Comparison of ENCODE assay signal across 22 cellular contexts in genomic region chr2:2422621-2423020, GRCh38.
DNase-seq lines count a peak whose midpoint lies in the region; ATAC-seq, FAIRE-seq and TF ChIP-seq lines count a peak whose summit lies in the region.
"Had no signal": no experiment of that assay in that cellular context is flagged by ENCODE, and none has a peak within 500 bp of the region (broad histone marks: within the 10 kb centered on the region; RNA-seq: fewer than 3 reads in every experiment).

No MANE protein-coding gene starts in this region.

- peak; percentile 28 for FAIRE-seq in bronchial epithelial cell (lab: Jason Lieb, UNC)
- FAIRE-seq: D721Med, GM12892, GM19239, HepG2 had no signal

- BruUV-seq in mammary epithelial cell (replicated peaks; lab: Mats Ljungman, UMichigan): no TSS peak

- H3K79me2 ChIP-seq in mammary epithelial cell (ENCODE audit: insufficient read depth, low read length): no peaks in the 10 kb centered on the region

- ATAC-seq in effector memory CD8-positive, alpha-beta T cell (replicated peaks): no peak
- ATAC-seq in GM21423 (IDR thresholded peaks at IDR 0.05; ENCODE audit: unreplicated experiment) (no peak), GM21723 (IDR thresholded peaks at IDR 0.05; ENCODE audit: unreplicated experiment) (no peak)
- ATAC-seq: CD8-positive, alpha-beta T cell; HepG2 had no signal

- H3K4me3 ChIP-seq in bronchial epithelial cell (ENCODE audit: low read depth, low read length) (no peak overlapping the region), mammary epithelial cell (replicated peaks in 1 of 3; ENCODE audit: insufficient read depth in 1 of 3, low read depth in 2 of 3, low read length in 3 of 3) (no peak overlapping the region)
- H3K4me3 ChIP-seq: GM23248, HAP-1 had no signal

- no peaks in the 10 kb centered on the region for H3K9me3 Mint-ChIP-seq in activated CD4-positive, alpha-beta T cell treated with anti-CD3 and anti-CD28 coated beads, Interleukin-2, amount 10 ng/mL, durations not matched to agents 24 days and 14 days
- H3K9me3 Mint-ChIP-seq in effector memory CD8-positive, alpha-beta T cell: peaks cover 10 to 11% of the 10 kb centered on the region in 2 donors
- H3K9me3 Mint-ChIP-seq: CD8-positive, alpha-beta T cell had no signal

- TF ChIP-seq CTCF in bronchial epithelial cell (IDR thresholded peaks at IDR 0.05; ENCODE audit: insufficient read depth, low read length, severe bottlenecking) (no peak), mammary epithelial cell (conservative IDR thresholded peaks at IDR 0.05 in 1 of 2, IDR thresholded peaks at IDR 0.05 in 1 of 2; ENCODE audit: extremely low read depth in 1 of 2, insufficient read depth in 1 of 2, low read depth in 1 of 2, low read length in 2 of 2) (no peak)

- H3K4me1 Mint-ChIP-seq in activated CD4-positive, alpha-beta T cell treated with anti-CD3 and anti-CD28 coated beads, Interleukin-2, amount 10 ng/mL, durations not matched to agents 24 days and 14 days: no peaks in the 10 kb centered on the region
- no peaks in the 10 kb centered on the region for H3K4me1 Mint-ChIP-seq in effector memory CD8-positive, alpha-beta T cell (ENCODE audit: low read depth in 2 of 2)
- H3K4me1 Mint-ChIP-seq: CD14-positive monocyte had no signal

- no peak overlapping the region for H3K4me3 Mint-ChIP-seq in activated CD4-positive, alpha-beta T cell treated with anti-CD3 and anti-CD28 coated beads, Interleukin-2, amount 10 ng/mL, durations not matched to agents 24 days and 14 days
- H3K4me3 Mint-ChIP-seq in effector memory CD8-positive, alpha-beta T cell: no peak overlapping the region
- H3K4me3 Mint-ChIP-seq: CD14-positive monocyte; CD8-positive, alpha-beta T cell had no signal

- no peaks in the 10 kb centered on the region for H3K27me3 Mint-ChIP-seq in activated CD4-positive, alpha-beta T cell treated with anti-CD3 and anti-CD28 coated beads, Interleukin-2, amount 10 ng/mL, durations not matched to agents 24 days and 14 days
- no peaks in the 10 kb centered on the region for H3K27me3 Mint-ChIP-seq in effector memory CD8-positive, alpha-beta T cell

- CTCF ChIA-PET in mammary epithelial cell (lab: Charles Lee; ENCODE audit: low non-redundant PET): no interaction called here

- H3K9ac ChIP-seq in mammary epithelial cell (ENCODE audit: insufficient read depth, low read length): no peak overlapping the region
- H3K9ac ChIP-seq: GM23248 had no signal

- intact Hi-C loops in activated CD4-positive, alpha-beta T cell treated with anti-CD3 and anti-CD28 coated beads, Interleukin-2, amount 10 ng/mL, durations not matched to agents 24 days and 14 days (cut with micrococcal nuclease): no loop called here
- intact Hi-C loops in mammary epithelial cell (cut with micrococcal nuclease): no loop called here

- no peak overlapping the region for H3K4me2 ChIP-seq in mammary epithelial cell (ENCODE audit: insufficient read depth, low read depth, low read length)

- no peaks in the 10 kb centered on the region for H3K36me3 Mint-ChIP-seq in activated CD4-positive, alpha-beta T cell treated with anti-CD3 and anti-CD28 coated beads, Interleukin-2, amount 10 ng/mL, durations not matched to agents 24 days and 14 days (ENCODE audit: low read depth)
- no peaks in the 10 kb centered on the region for H3K36me3 Mint-ChIP-seq in effector memory CD8-positive, alpha-beta T cell (ENCODE audit: insufficient read depth)
- H3K36me3 Mint-ChIP-seq: CD14-positive monocyte; CD8-positive, alpha-beta T cell had no signal

- in situ Hi-C loops in mammary epithelial cell (cut with MboI; ENCODE audit: low sequenced_read_pairs in 2 of 2): no loop called here

- DNase-seq in activated CD4-positive, alpha-beta T cell treated with anti-CD3 and anti-CD28 coated beads, Interleukin-2, amount 10 ng/mL, durations not matched to agents 24 days and 14 days: peak; percentile 30
- DNase-seq in activated CD4-positive, alpha-beta T cell treated with anti-CD3 and anti-CD28 coated beads, Interleukin-2, amount 50 U/mL, for 1 hour: no peak
- DNase-seq in bronchial epithelial cell (ENCODE audit: low read depth): no peak
- peak; percentile 11 for DNase-seq in iPS DF 4.7 (ENCODE audit: extremely low read depth, low spot score)
- no peak for DNase-seq in effector memory CD8-positive, alpha-beta T cell
- DNase-seq in mammary epithelial cell: no peak
- DNase-seq: CD8-positive, alpha-beta T cell; COR-L47; DMS153; DMS79 treated with DMSO at 0.1 percent for 48 hours; EL; GDM1; GM23248 had no signal

- H3K4me1 ChIP-seq in mammary epithelial cell (ENCODE audit: insufficient read depth, low read length): no peaks in the 10 kb centered on the region
- H3K4me1 ChIP-seq: HAP-1 had no signal

- dilution Hi-C loops in mammary epithelial cell (cut with HindIII; ENCODE audit: low sequenced_read_pairs): no loop called here

- 21% methylated on average over 5 of the region's 5 CpGs for WGBS in mammary epithelial cell (ENCODE audit: low coverage, missing lambda C conversion rate)

- H2AFZ ChIP-seq in mammary epithelial cell (ENCODE audit: low read depth, low read length): no peak overlapping the region
- H2AFZ ChIP-seq: GM23248 had no signal

- peaks cover 16% of the 10 kb centered on the region for H3K9me3 ChIP-seq in mammary epithelial cell (replicated peaks; ENCODE audit: insufficient read depth, low read length)
- H3K9me3 ChIP-seq: HAP-1 had no signal

- H3K27ac ChIP-seq in mammary epithelial cell (ENCODE audit: insufficient read depth, low read depth, low read length): no peak overlapping the region
- H3K27ac ChIP-seq: 22Rv1, GM23248 had no signal

- no peak overlapping the region for H3K27ac Mint-ChIP-seq in activated CD4-positive, alpha-beta T cell treated with anti-CD3 and anti-CD28 coated beads, Interleukin-2, amount 10 ng/mL, durations not matched to agents 24 days and 14 days
- H3K27ac Mint-ChIP-seq in effector memory CD8-positive, alpha-beta T cell: no peak overlapping the region
- H3K27ac Mint-ChIP-seq: CD14-positive monocyte; CD8-positive, alpha-beta T cell had no signal

- H4K20me1 ChIP-seq in mammary epithelial cell (ENCODE audit: insufficient read depth, low read length): no peaks in the 10 kb centered on the region

- H3K36me3 ChIP-seq in bronchial epithelial cell (ENCODE audit: control insufficient read depth, insufficient read depth, low read length) (no peaks in the 10 kb centered on the region), mammary epithelial cell (ENCODE audit: insufficient read depth, low read length) (no peaks in the 10 kb centered on the region)
- H3K36me3 ChIP-seq: HAP-1 had no signal

- H3K27me3 ChIP-seq in bronchial epithelial cell (ENCODE audit: control insufficient read depth, insufficient read depth, low read length): no peaks in the 10 kb centered on the region
- no peaks in the 10 kb centered on the region for H3K27me3 ChIP-seq in mammary epithelial cell (ENCODE audit: insufficient read depth, low read length)

Comparison
In these comparisons a context has a peak if more than half of its experiments do, and no peak if none do; other contexts are left out.
1. DNase-seq: peak in activated CD4-positive, alpha-beta T cell treated with anti-CD3 and anti-CD28 coated beads, Interleukin-2, amount 10 ng/mL, durations not matched to agents 24 days and 14 days (single experiment) and iPS DF 4.7 (single experiment); none in activated CD4-positive, alpha-beta T cell treated with anti-CD3 and anti-CD28 coated beads, Interleukin-2, amount 50 U/mL, for 1 hour (single experiment), bronchial epithelial cell (single experiment), effector memory CD8-positive, alpha-beta T cell (0 of 3) and mammary epithelial cell (single experiment).